In genomic region chr3:164230385-164231094, GRCh38 we compare ENCODE assay signal across 22 cellular contexts.
DNase-seq lines count a peak whose midpoint lies in the region; ATAC-seq and TF ChIP-seq lines count a peak whose summit lies in the region.
"Had no signal": no experiment of that assay in that cellular context is flagged by ENCODE, and none has a peak within 500 bp of the region (broad histone marks: within the 10 kb centered on the region; RNA-seq: fewer than 3 reads in every experiment).

No MANE protein-coding gene starts in this region.

- no peaks in the 10 kb centered on the region for H3F3A ChIP-seq in neural progenitor cell (ENCODE audit: low read depth)

- H3K4me1 Mint-ChIP-seq in neural progenitor cell: peaks cover 9% of the 10 kb centered on the region
- H3K4me1 Mint-ChIP-seq: T-helper 17 cell had no signal

- DNase-seq in SK-MEL-5 (ENCODE audit: low read depth, low spot score) (peak; percentile 46), neural progenitor cell (ENCODE audit: low spot score) (no peak), NCI-H2107 treated with DMSO at 0.1 percent for 48 hours (lab: John Stamatoyannopoulos, UW; ENCODE audit: unreplicated experiment) (no peak), GM03348 (ENCODE audit: low spot score) (no peak), epidermal melanocyte (ENCODE audit: insufficient read length, low spot score) (no peak)
- DNase-seq: CD4-positive, alpha-beta T cell; COR-L47; GM23248; Karpas-422; MV-4-11; NCI-H187; NCI-H2227 treated with DMSO at 0.1 percent for 48 hours; NCI-H524; PC-3; Right ventricle myocardium superior; SW 1271; T-helper 17 cell had no signal

- H3K9me3 ChIP-seq in neural progenitor cell (ENCODE audit: low read depth): no peaks in the 10 kb centered on the region
- H3K9me3 ChIP-seq: BLaER1, HAP-1 had no signal

- H3K9ac ChIP-seq in neural progenitor cell: no peak overlapping the region
- H3K9ac ChIP-seq: BLaER1, GM23248 had no signal

- TF ChIP-seq CTCF in neural progenitor cell (IDR thresholded peaks at IDR 0.05): no peak

- H3K4me2 ChIP-seq in neural progenitor cell: no peak overlapping the region
- H3K4me2 ChIP-seq: BLaER1 had no signal

- no peak overlapping the region for H3K27ac ChIP-seq in neural progenitor cell
- H3K27ac ChIP-seq: BLaER1, GM23248, SK-N-MC had no signal

- H3K4me3 ChIP-seq in neural progenitor cell: no peak overlapping the region
- H3K4me3 ChIP-seq: BLaER1, GM23248, HAP-1, SK-N-MC had no signal

- H3K36me3 ChIP-seq in neural progenitor cell: no peaks in the 10 kb centered on the region
- H3K36me3 ChIP-seq: BLaER1, HAP-1 had no signal

- no peaks in the 10 kb centered on the region for H3K27me3 Mint-ChIP-seq in neural progenitor cell (ENCODE audit: insufficient read depth, low read depth)
- H3K27me3 Mint-ChIP-seq: CD4-positive, alpha-beta T cell; T-helper 17 cell had no signal

- peak overlapping the region; percentile 33 for H3K4me3 Mint-ChIP-seq in neural progenitor cell
- H3K4me3 Mint-ChIP-seq: CD4-positive, alpha-beta T cell; T-helper 17 cell had no signal

- no peaks in the 10 kb centered on the region for H3K9me3 Mint-ChIP-seq in neural progenitor cell

- H3K27ac Mint-ChIP-seq in neural progenitor cell: no peak overlapping the region
- H3K27ac Mint-ChIP-seq: CD4-positive, alpha-beta T cell; T-helper 17 cell had no signal

- H3K27me3 ChIP-seq in neural progenitor cell: no peaks in the 10 kb centered on the region
- H3K27me3 ChIP-seq: BLaER1 had no signal

- H3K36me3 Mint-ChIP-seq in neural progenitor cell: no peaks in the 10 kb centered on the region

- peak; percentile 56 for ATAC-seq in GM18907 (IDR thresholded peaks at IDR 0.05; ENCODE audit: unreplicated experiment)
- peak; percentile 74 for ATAC-seq in HG02981 (IDR thresholded peaks at IDR 0.05; ENCODE audit: unreplicated experiment)
- ATAC-seq: PC-3, T-helper 17 cell had no signal

- in situ Hi-C loops in SK-MEL-5 (cut with HindIII; ENCODE audit: low pct_unique_long_range_greater_than_20kb, low sequenced_read_pairs): no loop called here

- peak overlapping the region; percentile 2 for H2AFZ ChIP-seq in neural progenitor cell (replicated peaks)
- H2AFZ ChIP-seq: GM23248 had no signal

- H3K4me1 ChIP-seq in neural progenitor cell: no peaks in the 10 kb centered on the region
- H3K4me1 ChIP-seq: BLaER1, HAP-1 had no signal

- no peaks in the 10 kb centered on the region for H3K79me2 ChIP-seq in neural progenitor cell (ENCODE audit: low read depth)

- no peaks in the 10 kb centered on the region for H4K20me1 ChIP-seq in neural progenitor cell (ENCODE audit: low read depth)
- H4K20me1 ChIP-seq: BLaER1 had no signal
